Comparison of ENCODE assay signal across 38 cellular contexts in the genomic region with DNA sequence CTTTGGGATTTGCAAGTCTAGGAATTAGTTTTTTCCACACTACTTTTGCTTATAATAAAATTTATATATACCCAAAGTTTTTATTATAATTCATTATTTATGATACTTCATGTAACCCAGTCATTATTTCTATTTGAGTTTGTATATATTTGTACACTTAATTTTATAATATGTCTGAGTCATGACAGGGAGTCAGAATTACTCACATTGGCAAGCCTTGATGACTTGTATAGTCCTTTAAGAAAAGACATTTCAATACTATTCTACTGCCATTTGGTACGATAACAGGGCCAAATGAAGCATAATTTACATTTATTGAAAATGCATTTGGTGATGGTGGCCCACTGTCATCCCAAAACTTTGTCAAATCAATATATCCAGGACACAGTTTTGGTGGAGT.
"Had no signal": no experiment of that assay in that cellular context is flagged by ENCODE, and none has a peak within 500 bp of the region (broad histone marks: within the 10 kb centered on the region; RNA-seq: fewer than 3 reads in every experiment).

No MANE protein-coding gene starts in this region.

- H3K4me1 Mint-ChIP-seq: activated B cell treated with CpG ODN at 0.5 μM for 24 hours; activated CD4-positive, alpha-beta T cell treated with anti-CD3 and anti-CD28 coated beads, Interleukin-2, amount 10 ng/mL, durations not matched to agents 24 days and 14 days; activated naive CD8-positive, alpha-beta T cell treated with anti-CD3 and anti-CD28 coated beads for 36 hours; activated T-helper 17 cell treated with anti-CD3 and anti-CD28 coated beads, Interleukin-2, amount 50 U/mL, for 72 hours; central memory CD8-positive, alpha-beta T cell had no signal

- H3K4me1 ChIP-seq: adrenal gland, body of pancreas, breast epithelium had no signal

- H3K27me3 ChIP-seq: adrenal gland, body of pancreas, brain microvascular endothelial cell, breast epithelium, cardiac muscle cell had no signal

- H3K27ac Mint-ChIP-seq: activated B cell treated with CpG ODN at 0.5 μM for 24 hours; activated CD4-positive, alpha-beta memory T cell treated with anti-CD3 and anti-CD28 coated beads for 36 hours; activated CD4-positive, alpha-beta T cell treated with anti-CD3 and anti-CD28 coated beads, Interleukin-2, amount 10 ng/mL, durations not matched to agents 24 days and 14 days; activated CD8-positive, alpha-beta T cell treated with anti-CD3 and anti-CD28 coated beads for 36 hours; activated naive CD4-positive, alpha-beta T cell treated with anti-CD3 and anti-CD28 coated beads for 36 hours; activated naive CD4-positive, alpha-beta T cell treated with anti-CD3 and anti-CD28 coated beads, Interleukin-2, amount 50 U/mL, for 72 hours; activated naive CD8-positive, alpha-beta T cell treated with anti-CD3 and anti-CD28 coated beads for 36 hours; activated T-cell treated with anti-CD3 and anti-CD28 coated beads, Interleukin-2, amount 50 U/mL, for 72 hours; activated T-helper 1 cell treated with anti-CD3 and anti-CD28 coated beads, Interleukin-12 subunit alpha, Interleukin-12 subunit beta, Interleukin-2, Interleukin-4 antibody, amounts not matched to agents 30 ng/mL and 10 ng/mL and 1 ng/mL, durations not matched to agents 14 hours and 24 hours and 36 hours; activated T-helper 17 cell treated with anti-CD3 and anti-CD28 coated beads, Interleukin-2, amount 50 U/mL, for 72 hours; T-helper 1 cell treated with Interleukin-12 subunit alpha and Interleukin-12 subunit beta and Interleukin-4 antibody, amounts not matched to agents 30 μg/mL and 1 μg/mL, for 36 hours; T-helper 2 cell treated with Interferon-gamma antibody and Interleukin-4, amounts not matched to agents 5 μg/mL and 100 μg/mL, for 36 hours had no signal

- ATAC-seq: activated CD8-positive, alpha-beta T cell treated with anti-CD3 and anti-CD28 coated beads for 36 hours; activated naive CD4-positive, alpha-beta T cell treated with anti-CD3 and anti-CD28 coated beads, Interleukin-2, amount 50 U/mL, for 72 hours; activated T-cell treated with anti-CD3 and anti-CD28 coated beads, Interleukin-2, amount 50 U/mL, for 4 hours; activated T-cell treated with anti-CD3 and anti-CD28 coated beads, Interleukin-2, amount 50 U/mL, for 72 hours; activated T-helper 17 cell treated with anti-CD3 and anti-CD28 coated beads, Interleukin-2, amount 50 U/mL, for 72 hours; body of pancreas had no signal

- H3K36me3 ChIP-seq: adrenal gland, brain microvascular endothelial cell, breast epithelium, cardiac muscle cell had no signal

- H3K9me3 ChIP-seq: adrenal gland, body of pancreas, breast epithelium had no signal

- H3K27ac ChIP-seq: adrenal gland, body of pancreas, brain microvascular endothelial cell, breast epithelium, cardiac muscle cell, VCaP had no signal

- H3K4me3 ChIP-seq: adrenal gland, body of pancreas, breast epithelium, cardiac muscle cell had no signal

- H3K9me3 Mint-ChIP-seq: activated CD4-positive, alpha-beta memory T cell treated with anti-CD3 and anti-CD28 coated beads for 36 hours; activated CD4-positive, alpha-beta T cell treated with anti-CD3 and anti-CD28 coated beads, Interleukin-2, amount 10 ng/mL, durations not matched to agents 24 days and 14 days; activated CD8-positive, alpha-beta T cell treated with anti-CD3 and anti-CD28 coated beads for 36 hours; activated naive CD8-positive, alpha-beta T cell treated with anti-CD3 and anti-CD28 coated beads for 36 hours; activated T-helper 1 cell treated with anti-CD3 and anti-CD28 coated beads, Interleukin-12 subunit alpha, Interleukin-12 subunit beta, Interleukin-2, Interleukin-4 antibody, amounts not matched to agents 30 ng/mL and 10 ng/mL and 1 ng/mL, durations not matched to agents 14 hours and 24 hours and 36 hours; activated T-helper 17 cell treated with anti-CD3 and anti-CD28 coated beads, Interleukin-2, amount 50 U/mL, for 72 hours; T-helper 1 cell treated with Interleukin-12 subunit alpha and Interleukin-12 subunit beta and Interleukin-4 antibody, amounts not matched to agents 30 μg/mL and 1 μg/mL, for 36 hours; T-helper 2 cell treated with Interferon-gamma antibody and Interleukin-4, amounts not matched to agents 5 μg/mL and 100 μg/mL, for 36 hours had no signal

- H3K4me3 Mint-ChIP-seq: activated B cell treated with CpG ODN at 0.5 μM for 24 hours; activated CD4-positive, alpha-beta memory T cell treated with anti-CD3 and anti-CD28 coated beads for 36 hours; activated CD4-positive, alpha-beta T cell treated with anti-CD3 and anti-CD28 coated beads, Interleukin-2, amount 10 ng/mL, durations not matched to agents 24 days and 14 days; activated CD8-positive, alpha-beta T cell treated with anti-CD3 and anti-CD28 coated beads for 36 hours; activated naive CD4-positive, alpha-beta T cell treated with anti-CD3 and anti-CD28 coated beads for 36 hours; activated naive CD8-positive, alpha-beta T cell treated with anti-CD3 and anti-CD28 coated beads for 36 hours; activated T-cell treated with anti-CD3 and anti-CD28 coated beads, Interleukin-2, amount 50 U/mL, for 4 hours; activated T-cell treated with anti-CD3 and anti-CD28 coated beads, Interleukin-2, amount 50 U/mL, for 72 hours; activated T-helper 1 cell treated with anti-CD3 and anti-CD28 coated beads, Interleukin-12 subunit alpha, Interleukin-12 subunit beta, Interleukin-2, Interleukin-4 antibody, amounts not matched to agents 30 ng/mL and 10 ng/mL and 1 ng/mL, durations not matched to agents 14 hours and 24 hours and 36 hours; activated T-helper 17 cell treated with anti-CD3 and anti-CD28 coated beads, Interleukin-2, amount 50 U/mL, for 72 hours; central memory CD8-positive, alpha-beta T cell; T-helper 1 cell treated with Interleukin-12 subunit alpha and Interleukin-12 subunit beta and Interleukin-4 antibody, amounts not matched to agents 30 μg/mL and 1 μg/mL, for 36 hours; T-helper 2 cell treated with Interferon-gamma antibody and Interleukin-4, amounts not matched to agents 5 μg/mL and 100 μg/mL, for 36 hours had no signal

- H3K27me3 Mint-ChIP-seq: activated B cell treated with CpG ODN at 0.5 μM for 24 hours; activated CD4-positive, alpha-beta memory T cell treated with anti-CD3 and anti-CD28 coated beads for 36 hours; activated CD4-positive, alpha-beta T cell treated with anti-CD3 and anti-CD28 coated beads, Interleukin-2, amount 10 ng/mL, durations not matched to agents 24 days and 14 days; activated CD8-positive, alpha-beta T cell treated with anti-CD3 and anti-CD28 coated beads for 36 hours; central memory CD8-positive, alpha-beta T cell had no signal

- H3K36me3 Mint-ChIP-seq: activated CD4-positive, alpha-beta memory T cell treated with anti-CD3 and anti-CD28 coated beads for 36 hours; activated naive CD4-positive, alpha-beta T cell treated with anti-CD3 and anti-CD28 coated beads, Interleukin-2, amount 50 U/mL, for 72 hours; activated naive CD8-positive, alpha-beta T cell treated with anti-CD3 and anti-CD28 coated beads for 36 hours had no signal

- DNase-seq: activated B cell treated with CpG ODN at 0.5 μM for 24 hours; activated CD4-positive, alpha-beta memory T cell treated with anti-CD3 and anti-CD28 coated beads for 36 hours; activated CD4-positive, alpha-beta T cell treated with anti-CD3 and anti-CD28 coated beads for 4 hours; activated CD4-positive, alpha-beta T cell treated with anti-CD3 and anti-CD28 coated beads, Interleukin-2, amount 10 ng/mL, durations not matched to agents 24 days and 14 days; activated CD4-positive, alpha-beta T cell treated with anti-CD3 and anti-CD28 coated beads, Interleukin-2, amount 50 U/mL, for 1 hour; activated CD4-positive, alpha-beta T cell treated with anti-CD3 and anti-CD28 coated beads, Interleukin-2, amount 50 U/mL, for 4 hours; activated CD4-positive, CD25-positive, alpha-beta regulatory T cell treated with anti-CD3 and anti-CD28 coated beads, Interleukin-2, amount 50 U/mL, for 72 hours; activated CD8-positive, alpha-beta memory T cell treated with anti-CD3 and anti-CD28 coated beads, Interleukin-2, amount 50 U/mL, for 4 hours; activated CD8-positive, alpha-beta T cell treated with anti-CD3 and anti-CD28 coated beads for 36 hours; activated effector memory CD4-positive, alpha-beta T cell treated with anti-CD3 and anti-CD28 coated beads, Interleukin-2, amount 50 U/mL, for 16 hours; activated gamma-delta T cell treated with Interleukin-2 at 50 U/mL for 16 hours; activated naive CD4-positive, alpha-beta T cell; activated naive CD4-positive, alpha-beta T cell treated with anti-CD3 and anti-CD28 coated beads for 36 hours; activated naive CD4-positive, alpha-beta T cell treated with anti-CD3 and anti-CD28 coated beads, Interleukin-2, amount 50 U/mL, for 16 hours; activated naive CD8-positive, alpha-beta T cell treated with anti-CD3 and anti-CD28 coated beads for 36 hours; activated T-cell treated with anti-CD3 and anti-CD28 coated beads for 4 hours; activated T-cell treated with anti-CD3 and anti-CD28 coated beads, Interleukin-2, amount 50 U/mL, for 1 hour; activated T-cell treated with anti-CD3 and anti-CD28 coated beads, Interleukin-2, amount 50 U/mL, for 4 hours; activated T-cell treated with anti-CD3 and anti-CD28 coated beads, Interleukin-2, amount 50 U/mL, for 72 hours; adrenal gland; amniotic stem cell; aorta; body of pancreas; brain microvascular endothelial cell; caudate nucleus; cerebellar nuclear complex; T-helper 1 cell; T-helper 2 cell; T-helper 9 cell had no signal
